ENCODE assay signal across 8 cellular contexts in genomic region chr3:79497447-79498111, GRCh38.
DNase-seq lines count a peak whose midpoint lies in the region; ATAC-seq and TF ChIP-seq lines count a peak whose summit lies in the region.

No MANE protein-coding gene starts in this region.

- peak; percentile 40 for DNase-seq in D341Med (ENCODE audit: low spot score)
- DNase-seq in left lung, result no peak
- no peak for DNase-seq in activated naive CD8-positive, alpha-beta T cell treated with anti-CD3 and anti-CD28 coated beads for 36 hours

- H3K27me3 ChIP-seq in left lung, result no peaks in the 10 kb centered on the region

- ATAC-seq in HG02798 (IDR thresholded peaks at IDR 0.05; ENCODE audit: poor library complexity, unreplicated experiment), result peak; percentile 40
- ATAC-seq in left lung, result no peak
- no peak for ATAC-seq in GM18861 (IDR thresholded peaks at IDR 0.05; ENCODE audit: unreplicated experiment)
- no peak for ATAC-seq in HG03439 (IDR thresholded peaks at IDR 0.05; ENCODE audit: unreplicated experiment)
- ATAC-seq in GM18517 (IDR thresholded peaks at IDR 0.05; ENCODE audit: unreplicated experiment), result no peak

- H3K4me3 ChIP-seq in left lung, result no peak overlapping the region

- intact Hi-C loops in left lung (cut with DNase I), result no loop called here

- H3K27ac ChIP-seq in VCaP (no peak overlapping the region), left lung (no peak overlapping the region)

- H3K36me3 ChIP-seq in left lung, result no peaks in the 10 kb centered on the region

- TF ChIP-seq CTCF in VCaP (conservative IDR thresholded peaks at IDR 0.05) (peak; percentile 92), left lung (IDR thresholded peaks at IDR 0.05) (peak; percentile 26 to 70)

- no peaks in the 10 kb centered on the region for H3K4me1 Mint-ChIP-seq in activated naive CD8-positive, alpha-beta T cell treated with anti-CD3 and anti-CD28 coated beads for 36 hours

- no peak overlapping the region for H3K4me3 Mint-ChIP-seq in activated naive CD8-positive, alpha-beta T cell treated with anti-CD3 and anti-CD28 coated beads for 36 hours

- H3K9me3 ChIP-seq in left lung, result peaks cover 0 to 3% of the 10 kb centered on the region in 2 donors

- peaks cover 3% of the 10 kb centered on the region for H3K9me3 Mint-ChIP-seq in activated naive CD8-positive, alpha-beta T cell treated with anti-CD3 and anti-CD28 coated beads for 36 hours

- H3K27ac Mint-ChIP-seq in activated naive CD8-positive, alpha-beta T cell treated with anti-CD3 and anti-CD28 coated beads for 36 hours, result no peak overlapping the region

- H3K27me3 Mint-ChIP-seq in activated naive CD8-positive, alpha-beta T cell treated with anti-CD3 and anti-CD28 coated beads for 36 hours, result no peaks in the 10 kb centered on the region

- no peaks in the 10 kb centered on the region for H3K36me3 Mint-ChIP-seq in activated naive CD8-positive, alpha-beta T cell treated with anti-CD3 and anti-CD28 coated beads for 36 hours

- H3K4me1 ChIP-seq in left lung, result no peaks in the 10 kb centered on the region
